8 cellular contexts compared by ENCODE assay signal in genomic region chr9:133163559-133164208, GRCh38. TPM values are rescaled to one million over a fixed set of nuclear protein-coding genes. Genes with fewer than 3 reads are reported as not detected.
DNase-seq lines count a peak whose midpoint lies in the region; ATAC-seq and TF ChIP-seq lines count a peak whose summit lies in the region.

Gene GBGT1 (minus strand): TSS chr9:133163914. CDS start chr9:133162412, 1,502 bp downstream.

- no peak within 1 kb of the TSS for H3K27ac Mint-ChIP-seq in neural crest cell (ENCODE audit: unreplicated experiment)

- H3K4me3 ChIP-seq in gastroesophageal sphincter = peak within 1 kb of the TSS; percentile 58 to 80

- TF ChIP-seq EP300 in gastroesophageal sphincter (IDR thresholded peaks at IDR 0.05) = no peak

- no peaks in the 10 kb centered on the region for H3K36me3 Mint-ChIP-seq in neural crest cell (ENCODE audit: low read depth)

- ATAC-seq in gastroesophageal sphincter (peak; percentile 66), HG02840 (IDR thresholded peaks at IDR 0.05; ENCODE audit: low FRiP score, unreplicated experiment) (no peak)

- H3K4me1 Mint-ChIP-seq in neural crest cell = peaks cover 14% of the 10 kb centered on the region

- TF ChIP-seq CTCF in gastroesophageal sphincter (IDR thresholded peaks at IDR 0.05) (peak in 1 of 4 experiments; percentile 13), neural crest cell (conservative IDR thresholded peaks at IDR 0.05) (no peak)

- WGBS in gastroesophageal sphincter (ENCODE audit: low coverage in 1 of 2), 2 donors = 0 to 9% methylated on average over 9 to 10 of the region's 57 CpGs

- H3K9me3 Mint-ChIP-seq in neural crest cell = no peaks in the 10 kb centered on the region

- H3K36me3 ChIP-seq in gastroesophageal sphincter = peaks cover 0 to 19% of the 10 kb centered on the region in 2 donors

- H3K4me3 Mint-ChIP-seq in neural crest cell = peak within 1 kb of the TSS; percentile 67

- peak; percentile 37 to 39 for TF ChIP-seq POLR2A in gastroesophageal sphincter (IDR thresholded peaks at IDR 0.05)

- H3K27me3 Mint-ChIP-seq in neural crest cell (ENCODE audit: low read depth) = peaks cover 2% of the 10 kb centered on the region

- peak; percentile 49 for DNase-seq in NCI-H82 (lab: John Stamatoyannopoulos, UW)
- no peak for DNase-seq in NCI-H82 treated with DMSO at 0.1 percent for 48 hours (lab: John Stamatoyannopoulos, UW; ENCODE audit: unreplicated experiment)
- DNase-seq in Kasumi-1 (lab: John Stamatoyannopoulos, UW) = peak; percentile 84 to 86
- DNase-seq in activated T-cell treated with anti-CD3 and anti-CD28 coated beads, Interleukin-2, amount 50 U/mL, for 48 hours = peak; percentile 47 to 59
- peak; percentile 62 for DNase-seq in neural crest cell (ENCODE audit: low read depth, low spot score)
- no peak for DNase-seq in NCI-H1048 (lab: John Stamatoyannopoulos, UW)

- no peaks in the 10 kb centered on the region for H3K9me3 ChIP-seq in gastroesophageal sphincter

- H3K27me3 ChIP-seq in gastroesophageal sphincter = peaks cover 12% of the 10 kb centered on the region

- peaks cover 0 to 42% (median 15%) of the 10 kb centered on the region in 3 donors for H3K4me1 ChIP-seq in gastroesophageal sphincter

- peak within 1 kb of the TSS in 3 of 4 donors; percentile 67 to 85 (median 74) for H3K27ac ChIP-seq in gastroesophageal sphincter

RNA-seq across cellular contexts. Expression of gene GBGT1, which starts in this region (rescaled TPM):
- total RNA-seq in gastroesophageal sphincter (10 to 100 TPM; 11.3 to 18.0 (median 15.6) TPM), neural crest cell (12.9 and 13.8 TPM in 2 replicates)

Comparison
In these comparisons a context has a peak if more than half of its experiments do, and no peak if none do; other contexts are left out.
1. DNase-seq: peak in NCI-H82 (single experiment), Kasumi-1 (2 of 2), activated T-cell treated with anti-CD3 and anti-CD28 coated beads, Interleukin-2, amount 50 U/mL, for 48 hours (2 of 2) and neural crest cell (single experiment); none in NCI-H82 treated with DMSO at 0.1 percent for 48 hours (single experiment) and NCI-H1048 (single experiment).